ENCODE assay signal across 13 cellular contexts in genomic region chr5:168656633-168657032, GRCh38.
DNase-seq lines count a peak whose midpoint lies in the region; ATAC-seq, FAIRE-seq and TF ChIP-seq lines count a peak whose summit lies in the region.
"Had no signal": no experiment of that assay in that cellular context is flagged by ENCODE, and none has a peak within 500 bp of the region (broad histone marks: within the 10 kb centered on the region; RNA-seq: fewer than 3 reads in every experiment).

No MANE protein-coding gene starts in this region.

- no peak for FAIRE-seq in urothelium cell line (lab: Jason Lieb, UNC)

- DNase-seq in NCI-H748 (lab: John Stamatoyannopoulos, UW; ENCODE audit: unreplicated experiment) (peak; percentile 31), NCI-H748 treated with DMSO at 0.1 percent for 48 hours (lab: John Stamatoyannopoulos, UW) (no peak), astrocyte of the hippocampus (ENCODE audit: low read depth, low spot score) (peak; percentile 63), heart left ventricle (no peak), suprapubic skin (ENCODE audit: low spot score in 2 of 2) (no peak), urothelium cell line (ENCODE audit: low spot score) (no peak), vagina (ENCODE audit: extremely low spot score in 2 of 2) (no peak)
- DNase-seq: activated CD4-positive, CD25-positive, alpha-beta regulatory T cell; NCI-H2029; SHP77 treated with DMSO at 0.1 percent for 48 hours; stimulated activated CD4-positive, alpha-beta T cell treated with anti-CD3 and anti-CD28 coated beads, Interleukin-2, amount 100 ng/mL, for 48 hours had no signal

- TF ChIP-seq EP300 in suprapubic skin (IDR thresholded peaks at IDR 0.05): no peak

- H3K4me1 ChIP-seq in heart left ventricle (peaks cover 0 to 34% (median 7%) of the 10 kb centered on the region in 12 donors), suprapubic skin (peaks cover 50% of the 10 kb centered on the region), vagina (peaks cover 21% of the 10 kb centered on the region)

- H3K27ac ChIP-seq in heart left ventricle (peak overlapping the region in 1 of 12 donors; percentile 17), suprapubic skin (peak overlapping the region; percentile 78), vagina (no peak overlapping the region)
- H3K27ac ChIP-seq: cardiac muscle cell had no signal

- intact Hi-C loops in heart left ventricle (cut with DNase I): no loop called here
- intact Hi-C loops in vagina (cut with DNase I): no loop called here

- ATAC-seq in heart left ventricle: peak in 3 of 4 donors; percentile 23 to 55 (median 38)
- no peak for ATAC-seq in HG03521 (IDR thresholded peaks at IDR 0.05; ENCODE audit: unreplicated experiment)

- TF ChIP-seq CTCF in heart left ventricle (IDR thresholded peaks at IDR 0.05) (no peak), suprapubic skin (IDR thresholded peaks at IDR 0.05) (no peak), vagina (IDR thresholded peaks at IDR 0.05) (no peak)

- no peaks in the 10 kb centered on the region for H3K9me3 ChIP-seq in heart left ventricle
- no peaks in the 10 kb centered on the region for H3K9me3 ChIP-seq in suprapubic skin
- H3K9me3 ChIP-seq in vagina: no peaks in the 10 kb centered on the region

- H3K4me3 ChIP-seq in heart left ventricle (no peak overlapping the region), suprapubic skin (no peak overlapping the region), vagina (no peak overlapping the region)
- H3K4me3 ChIP-seq: cardiac muscle cell had no signal

- H3K27me3 ChIP-seq in heart left ventricle (no peaks in the 10 kb centered on the region), suprapubic skin (no peaks in the 10 kb centered on the region), vagina (no peaks in the 10 kb centered on the region)
- H3K27me3 ChIP-seq: cardiac muscle cell had no signal

- no peaks in the 10 kb centered on the region for H3K36me3 ChIP-seq in heart left ventricle
- no peaks in the 10 kb centered on the region for H3K36me3 ChIP-seq in suprapubic skin
- H3K36me3 ChIP-seq in vagina: no peaks in the 10 kb centered on the region
- H3K36me3 ChIP-seq: cardiac muscle cell had no signal

- 43 to 57% (median 46%) methylated on average over 3 of the region's 3 CpGs for WGBS in heart left ventricle, 4 donors
- 37% methylated on average over 3 of the region's 3 CpGs for WGBS in suprapubic skin

- TF ChIP-seq POLR2A in heart left ventricle (IDR thresholded peaks at IDR 0.05) (no peak), suprapubic skin (IDR thresholded peaks at IDR 0.05) (no peak), vagina (IDR thresholded peaks at IDR 0.05) (no peak)

Comparison
In these comparisons a context has a peak if more than half of its experiments do, and no peak if none do; other contexts are left out.
1. DNase-seq: peak in NCI-H748 (single experiment) and astrocyte of the hippocampus (single experiment); none in NCI-H748 treated with DMSO at 0.1 percent for 48 hours (single experiment), heart left ventricle (0 of 5), suprapubic skin (0 of 2), urothelium cell line (single experiment) and vagina (0 of 2).